Comparison of ENCODE assay signal across 23 cellular contexts in the genomic region with DNA sequence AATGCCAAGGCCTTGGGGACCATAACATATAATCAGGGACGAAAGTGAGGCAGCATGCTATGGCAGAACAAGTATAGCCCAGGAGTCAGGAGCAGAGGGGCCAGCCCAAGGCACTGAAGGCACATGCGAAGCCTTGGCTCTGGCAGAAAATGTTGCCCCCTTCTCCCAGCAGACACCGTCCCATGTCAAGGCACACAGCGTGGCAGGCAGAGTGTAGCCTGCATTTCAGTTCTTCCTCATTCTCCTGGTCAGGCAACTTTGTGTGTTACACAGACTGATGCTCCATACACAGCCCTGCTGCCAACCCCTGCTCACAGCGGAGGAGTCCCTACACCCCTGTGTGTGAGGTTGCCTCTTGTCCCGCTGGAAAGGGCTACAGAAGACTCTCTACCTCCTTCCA.
"Had no signal": no experiment of that assay in that cellular context is flagged by ENCODE, and none has a peak within 500 bp of the region (broad histone marks: within the 10 kb centered on the region; RNA-seq: fewer than 3 reads in every experiment).

No MANE protein-coding gene starts in this region.

- DNase-seq: colonic mucosa; cortex of kidney; dermis blood vessel endothelial cell; dorsolateral prefrontal cortex; effector CD4-positive, alpha-beta T cell; effector CD8-positive, alpha-beta T cell; effector memory CD4-positive, alpha-beta T cell; effector memory CD8-positive, alpha-beta T cell; endodermal cell; erythroblast; esophagus squamous epithelium; foreskin fibroblast; foreskin keratinocyte; foreskin melanocyte; gastrocnemius medialis; glutamatergic neuron; heart left ventricle; heart right ventricle had no signal

- H3K4me3 ChIP-seq: colonic mucosa, coronary artery, dorsolateral prefrontal cortex, esophagus muscularis mucosa, esophagus squamous epithelium, gastrocnemius medialis, gastroesophageal sphincter, heart left ventricle, heart right ventricle had no signal

- H3K36me3 ChIP-seq: colonic mucosa, esophagus muscularis mucosa, esophagus squamous epithelium, gastrocnemius medialis, gastroesophageal sphincter, heart left ventricle, heart right ventricle had no signal

- H3K27me3 ChIP-seq: colonic mucosa, esophagus muscularis mucosa, foreskin keratinocyte had no signal

- H3K27ac ChIP-seq: colonic mucosa, coronary artery, dorsolateral prefrontal cortex, epithelial cell of prostate, esophagus muscularis mucosa, esophagus squamous epithelium, foreskin keratinocyte, gastrocnemius medialis, gastroesophageal sphincter, heart left ventricle, heart right ventricle had no signal

- ATAC-seq: effector memory CD8-positive, alpha-beta T cell; esophagus mucosa; foreskin keratinocyte; gastrocnemius medialis; gastroesophageal sphincter had no signal

- H3K9me3 ChIP-seq: colonic mucosa, esophagus muscularis mucosa, esophagus squamous epithelium, gastrocnemius medialis, gastroesophageal sphincter, heart left ventricle, heart right ventricle had no signal

- H3K4me1 ChIP-seq: colonic mucosa, esophagus muscularis mucosa, foreskin keratinocyte, gastrocnemius medialis, gastroesophageal sphincter had no signal
